Comparison of ENCODE assay signal across 10 cellular contexts in the genomic region with DNA sequence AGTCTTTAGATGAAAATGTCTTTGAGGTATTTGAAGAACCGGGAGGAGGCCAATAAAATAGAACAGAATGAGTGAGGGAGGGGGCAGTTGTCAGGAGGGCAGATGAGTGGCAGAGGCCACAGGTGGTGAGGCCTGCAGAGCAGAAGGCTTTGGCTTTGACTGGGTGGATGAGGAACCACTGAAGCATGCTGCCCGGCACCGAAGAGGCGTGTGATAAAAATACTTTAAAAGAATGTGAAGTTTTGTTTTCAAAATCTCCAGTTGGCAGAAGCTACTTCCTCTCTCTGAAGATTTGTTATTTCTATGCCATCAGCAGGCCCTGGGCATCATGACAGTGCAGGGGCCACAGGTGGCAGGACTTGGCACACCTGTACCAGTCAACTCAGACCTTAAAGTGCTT. TPM values are rescaled to one million over a fixed set of nuclear protein-coding genes. Genes with fewer than 3 reads are reported as not detected.
DNase-seq lines count a peak whose midpoint lies in the region; ATAC-seq, FAIRE-seq and TF ChIP-seq lines count a peak whose summit lies in the region.
"Had no signal": no experiment of that assay in that cellular context is flagged by ENCODE, and none has a peak within 500 bp of the region (broad histone marks: within the 10 kb centered on the region; RNA-seq: fewer than 3 reads in every experiment).

No MANE protein-coding gene starts in this region.

- H3K9me3 ChIP-seq in psoas muscle = no peaks in the 10 kb centered on the region
- no peaks in the 10 kb centered on the region for H3K9me3 ChIP-seq in right atrium auricular region

- intact Hi-C loops in left colon (cut with DNase I, micrococcal nuclease) (no loop called here), psoas muscle (cut with DNase I) (no loop called here)

- FAIRE-seq in GM12891 (lab: Jason Lieb, UNC) = no peak
- FAIRE-seq: endothelial cell of umbilical vein had no signal

- H3K4me1 ChIP-seq in psoas muscle (no peaks in the 10 kb centered on the region), right atrium auricular region (no peaks in the 10 kb centered on the region)

- H3K27me3 ChIP-seq in psoas muscle (ENCODE audit: insufficient read depth in 3 of 3, low read length in 2 of 3) (no peaks in the 10 kb centered on the region), right atrium auricular region (no peaks in the 10 kb centered on the region)

- WGBS in psoas muscle, 3 donors = 39 to 48% (median 41%) methylated on average over 4 of the region's 4 CpGs

- DNase-seq in GM12891 (ENCODE audit: insufficient read length, low spot score) (no peak), LHCN-M2 (ENCODE audit: low read depth) (peak; percentile 86), left colon (peak; percentile 52 to 71), psoas muscle (no peak), SK-N-DZ (ENCODE audit: low spot score) (no peak), right atrium auricular region (ENCODE audit: low spot score) (no peak)
- DNase-seq in activated CD8-positive, alpha-beta memory T cell treated with anti-CD3 and anti-CD28 coated beads for 24 hours = no peak

- ATAC-seq in GM21529 (IDR thresholded peaks at IDR 0.05; ENCODE audit: unreplicated experiment) (peak; percentile 79), left colon (peak; percentile 56), psoas muscle (no peak)

- no peak overlapping the region for H3K4me3 ChIP-seq in psoas muscle
- no peak overlapping the region for H3K4me3 ChIP-seq in right atrium auricular region

- H3K27ac ChIP-seq in psoas muscle (no peak overlapping the region), right atrium auricular region (no peak overlapping the region)
- H3K27ac ChIP-seq: HL-60 had no signal

- H3K36me3 ChIP-seq in psoas muscle (ENCODE audit: insufficient read depth in 1 of 2, low read depth in 1 of 2) (no peaks in the 10 kb centered on the region), right atrium auricular region (no peaks in the 10 kb centered on the region)

- no peak for TF ChIP-seq POLR2A in GM12891 (IDR thresholded peaks at IDR 0.05; ENCODE audit: low read depth, low read length)

- TF ChIP-seq CTCF in psoas muscle (IDR thresholded peaks at IDR 0.05) = no peak
- no peak for TF ChIP-seq CTCF in right atrium auricular region (IDR thresholded peaks at IDR 0.05)

TF ChIP-seq in GM12891, 5 proteins besides CTCF, POLR2A, EP300 and RAD21:
- TF ChIP-seq PAX5 (IDR thresholded peaks at IDR 0.05; ENCODE audit: insufficient read depth, low read length, severe bottlenecking) (peak; percentile 80), POU2F2 (IDR thresholded peaks at IDR 0.05; ENCODE audit: low read depth, low read length) (no peak), TAF1 (IDR thresholded peaks at IDR 0.05; ENCODE audit: low read depth, low read length) (no peak), POLR2AphosphoS5 (IDR thresholded peaks at IDR 0.05; ENCODE audit: low read depth, low read length) (no peak), SPI1 (IDR thresholded peaks at IDR 0.05; ENCODE audit: low read depth, low read length) (peak; percentile 74)

RNA-seq across cellular contexts. Expression of a gene that starts 6.3 kb away (rescaled TPM):
- polyA plus RNA-seq in GM12891 (2012; ENCODE audit: low read depth, missing spikeins) = not detected
- 1.4 TPM in 1 of 2 replicates, not detected in the other for total RNA-seq in LHCN-M2 (2014; rRNA removed)
- 0.90 TPM for polyA plus RNA-seq in LHCN-M2 (2012)
- total RNA-seq in left colon = 100 to 1,000 TPM; 591 to 666 TPM
- total RNA-seq in psoas muscle = not detected
- not detected for polyA plus RNA-seq in psoas muscle
- polyA plus RNA-seq in SK-N-DZ (2014; cell fraction: cytosol; rRNA removed) = not detected in 2 replicates
- not detected in 2 replicates for polyA plus RNA-seq in SK-N-DZ (2014; cell fraction: nucleus; rRNA removed)
- total RNA-seq in right atrium auricular region = not detected
- total RNA-seq: endothelial cell of umbilical vein had no signal
- polyA plus RNA-seq: endothelial cell of umbilical vein had no signal

RNA-seq across cellular contexts. Expression of a gene that starts 16.3 kb away (rescaled TPM):
- not detected for polyA plus RNA-seq in GM12891 (2012; ENCODE audit: low read depth, missing spikeins)
- total RNA-seq in LHCN-M2 (2014; rRNA removed) (not detected in 2 replicates), left colon (not detected), psoas muscle (not detected), right atrium auricular region (not detected)
- polyA plus RNA-seq in LHCN-M2 (2012) = not detected
- not detected for polyA plus RNA-seq in psoas muscle
- polyA plus RNA-seq in SK-N-DZ (2014; cell fraction: cytosol; rRNA removed) = not detected in 2 replicates
- polyA plus RNA-seq in SK-N-DZ (2014; cell fraction: nucleus; rRNA removed) = not detected in 2 replicates
- total RNA-seq: endothelial cell of umbilical vein had no signal
- polyA plus RNA-seq: endothelial cell of umbilical vein had no signal

RNA-seq across cellular contexts. Expression of a gene that starts 43.2 kb away (rescaled TPM):
- 394 TPM for polyA plus RNA-seq in GM12891 (2012; ENCODE audit: low read depth, missing spikeins)
- total RNA-seq in LHCN-M2 (2014; rRNA removed) (not detected in 2 replicates), left colon (1 to 10 TPM; 1.6 to 3.1 TPM), psoas muscle (1 to 10 TPM in 1 of 4 donors, under 1 TPM in 2, not detected in 1; 0.73 to 1.9 (median 0.74) TPM), right atrium auricular region (not detected)
- polyA plus RNA-seq in LHCN-M2 (2012) = not detected
- polyA plus RNA-seq in psoas muscle = under 1 TPM; 0.09 to 0.24 (median 0.22) TPM
- polyA plus RNA-seq in SK-N-DZ (2014; cell fraction: cytosol; rRNA removed) = not detected in 2 replicates
- not detected in 2 replicates for polyA plus RNA-seq in SK-N-DZ (2014; cell fraction: nucleus; rRNA removed)
- total RNA-seq: endothelial cell of umbilical vein had no signal
- polyA plus RNA-seq: endothelial cell of umbilical vein had no signal

Comparison
In these comparisons a context has a peak if more than half of its experiments do, and no peak if none do; other contexts are left out.
1. DNase-seq: peak in LHCN-M2 (single experiment) and left colon (2 of 2); none in GM12891 (single experiment), psoas muscle (0 of 2), activated CD8-positive, alpha-beta memory T cell treated with anti-CD3 and anti-CD28 coated beads for 24 hours (single experiment), SK-N-DZ (single experiment) and right atrium auricular region (single experiment).
2. ATAC-seq: peak in GM21529 (single experiment) and left colon (single experiment); none in psoas muscle (0 of 4).
3. RNA of a gene that starts 6.3 kb away (total RNA-seq): 591 to 666 TPM in left colon; not detected in psoas muscle, 1.4 TPM in LHCN-M2 and not detected in right atrium auricular region; every median in the first group is over 100 times any median in the second.